ENCODE assay signal across 1 cellular context in genomic region chr1:56578963-56579875, GRCh38.
TF ChIP-seq lines count a peak whose summit lies in the region.

Gene PLPP3 (minus strand): TSS chr1:56579563. CDS start chr1:56579016, 547 bp downstream.

TF ChIP-seq in HepG2, 621 proteins besides CTCF, POLR2A, EP300 and RAD21 (continued from another document and continues in another):
- TF ChIP-seq ZNF225 (CRISPR knock-in tag; IDR thresholded peaks at IDR 0.05): no peak
- TF ChIP-seq POLR2AphosphoS2 (IDR thresholded peaks at IDR 0.05; ENCODE audit: low read depth, low read length): peak; percentile 50; the same call in 1 of the 2 replicates
- TF ChIP-seq ZNF775 (CRISPR knock-in tag; IDR thresholded peaks at IDR 0.05; ENCODE audit: borderline replicate concordance): no peak
- TF ChIP-seq TFDP1 (CRISPR knock-in tag; IDR thresholded peaks at IDR 0.05; ENCODE audit: borderline replicate concordance): no peak
- TF ChIP-seq SP4 (CRISPR knock-in tag; IDR thresholded peaks at IDR 0.05): peak; percentile 52
- no peak; the same call in 1 of the 2 replicates for TF ChIP-seq ZNF691 (CRISPR knock-in tag; IDR thresholded peaks at IDR 0.05; ENCODE audit: borderline replicate concordance, low read depth)
- peak; percentile 55; the same call in 1 of the 2 replicates for TF ChIP-seq ZNF430 (CRISPR knock-in tag; IDR thresholded peaks at IDR 0.05)
- TF ChIP-seq, protein P1, sequence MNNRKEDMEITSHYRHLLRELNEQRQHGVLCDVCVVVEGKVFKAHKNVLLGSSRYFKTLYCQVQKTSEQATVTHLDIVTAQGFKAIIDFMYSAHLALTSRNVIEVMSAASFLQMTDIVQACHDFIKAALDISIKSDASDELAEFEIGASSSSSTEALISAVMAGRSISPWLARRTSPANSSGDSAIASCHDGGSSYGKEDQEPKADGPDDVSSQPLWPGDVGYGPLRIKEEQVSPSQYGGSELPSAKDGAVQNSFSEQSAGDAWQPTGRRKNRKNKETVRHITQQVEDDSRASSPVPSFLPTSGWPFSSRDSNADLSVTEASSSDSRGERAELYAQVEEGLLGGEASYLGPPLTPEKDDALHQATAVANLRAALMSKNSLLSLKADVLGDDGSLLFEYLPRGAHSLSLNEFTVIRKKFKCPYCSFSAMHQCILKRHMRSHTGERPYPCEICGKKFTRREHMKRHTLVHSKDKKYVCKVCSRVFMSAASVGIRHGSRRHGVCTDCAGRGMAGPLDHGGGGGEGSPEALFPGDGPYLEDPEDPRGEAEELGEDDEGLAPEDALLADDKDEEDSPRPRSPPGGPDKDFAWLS (CRISPR knock-in tag; IDR thresholded peaks at IDR 0.05; ENCODE audit: borderline replicate concordance): no peak
- TF ChIP-seq ZNF280B (CRISPR knock-in tag; IDR thresholded peaks at IDR 0.05; ENCODE audit: borderline replicate concordance): no peak
- TF ChIP-seq ARNT2 (CRISPR knock-in tag; IDR thresholded peaks at IDR 0.05; ENCODE audit: low read depth): 0 out of 2 replicates have a peak, but pooled peaks have one; percentile 29
- TF ChIP-seq, protein P2, sequence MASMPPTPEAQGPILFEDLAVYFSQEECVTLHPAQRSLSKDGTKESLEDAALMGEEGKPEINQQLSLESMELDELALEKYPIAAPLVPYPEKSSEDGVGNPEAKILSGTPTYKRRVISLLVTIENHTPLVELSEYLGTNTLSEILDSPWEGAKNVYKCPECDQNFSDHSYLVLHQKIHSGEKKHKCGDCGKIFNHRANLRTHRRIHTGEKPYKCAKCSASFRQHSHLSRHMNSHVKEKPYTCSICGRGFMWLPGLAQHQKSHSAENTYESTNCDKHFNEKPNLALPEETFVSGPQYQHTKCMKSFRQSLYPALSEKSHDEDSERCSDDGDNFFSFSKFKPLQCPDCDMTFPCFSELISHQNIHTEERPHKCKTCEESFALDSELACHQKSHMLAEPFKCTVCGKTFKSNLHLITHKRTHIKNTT (CRISPR knock-in tag; IDR thresholded peaks at IDR 0.05): no peak
- no peak for TF ChIP-seq ELF4 (CRISPR knock-in tag; IDR thresholded peaks at IDR 0.05; ENCODE audit: borderline replicate concordance)
- no peak for TF ChIP-seq SNAI1 (CRISPR knock-in tag; IDR thresholded peaks at IDR 0.05; ENCODE audit: borderline replicate concordance)
- no peak for TF ChIP-seq FOXA1 (IDR thresholded peaks at IDR 0.05)
- TF ChIP-seq FOXA1 (CRISPR knock-in tag; IDR thresholded peaks at IDR 0.05): no peak
- TF ChIP-seq ETV6 (CRISPR knock-in tag; conservative IDR thresholded peaks at IDR 0.05): no peak
- TF ChIP-seq TARDBP (CRISPR knock-in tag; IDR thresholded peaks at IDR 0.05): peak; percentile 47; the same call in 1 of the 2 replicates
- no peak for TF ChIP-seq NR2C2 (CRISPR knock-in tag; IDR thresholded peaks at IDR 0.05; ENCODE audit: borderline replicate concordance)
- TF ChIP-seq ZNF136 (CRISPR knock-in tag; IDR thresholded peaks at IDR 0.05; ENCODE audit: low read depth): 0 out of 2 replicates have a peak, but pooled peaks have one; percentile 70
- TF ChIP-seq ZNF382 (CRISPR knock-in tag; IDR thresholded peaks at IDR 0.05; ENCODE audit: borderline replicate concordance): no peak
- no peak for TF ChIP-seq SMAD1 (CRISPR knock-in tag; IDR thresholded peaks at IDR 0.05; ENCODE audit: borderline replicate concordance, low read depth)
- TF ChIP-seq PCBP2 (optimal IDR thresholded peaks at IDR 0.05; ENCODE audit: low read depth, low read length, poor library complexity, severe bottlenecking): no peak
- peak; percentile 95 for TF ChIP-seq RBFOX2 (IDR thresholded peaks at IDR 0.05; ENCODE audit: low read depth, low read length)
- no peak; the same call in 2 of the 3 replicates for TF ChIP-seq MXI1 (IDR thresholded peaks at IDR 0.05; ENCODE audit: borderline replicate concordance, low read depth, low read length)
- TF ChIP-seq DMTF1 (CRISPR knock-in tag; IDR thresholded peaks at IDR 0.05): no peak
- TF ChIP-seq, protein P3, sequence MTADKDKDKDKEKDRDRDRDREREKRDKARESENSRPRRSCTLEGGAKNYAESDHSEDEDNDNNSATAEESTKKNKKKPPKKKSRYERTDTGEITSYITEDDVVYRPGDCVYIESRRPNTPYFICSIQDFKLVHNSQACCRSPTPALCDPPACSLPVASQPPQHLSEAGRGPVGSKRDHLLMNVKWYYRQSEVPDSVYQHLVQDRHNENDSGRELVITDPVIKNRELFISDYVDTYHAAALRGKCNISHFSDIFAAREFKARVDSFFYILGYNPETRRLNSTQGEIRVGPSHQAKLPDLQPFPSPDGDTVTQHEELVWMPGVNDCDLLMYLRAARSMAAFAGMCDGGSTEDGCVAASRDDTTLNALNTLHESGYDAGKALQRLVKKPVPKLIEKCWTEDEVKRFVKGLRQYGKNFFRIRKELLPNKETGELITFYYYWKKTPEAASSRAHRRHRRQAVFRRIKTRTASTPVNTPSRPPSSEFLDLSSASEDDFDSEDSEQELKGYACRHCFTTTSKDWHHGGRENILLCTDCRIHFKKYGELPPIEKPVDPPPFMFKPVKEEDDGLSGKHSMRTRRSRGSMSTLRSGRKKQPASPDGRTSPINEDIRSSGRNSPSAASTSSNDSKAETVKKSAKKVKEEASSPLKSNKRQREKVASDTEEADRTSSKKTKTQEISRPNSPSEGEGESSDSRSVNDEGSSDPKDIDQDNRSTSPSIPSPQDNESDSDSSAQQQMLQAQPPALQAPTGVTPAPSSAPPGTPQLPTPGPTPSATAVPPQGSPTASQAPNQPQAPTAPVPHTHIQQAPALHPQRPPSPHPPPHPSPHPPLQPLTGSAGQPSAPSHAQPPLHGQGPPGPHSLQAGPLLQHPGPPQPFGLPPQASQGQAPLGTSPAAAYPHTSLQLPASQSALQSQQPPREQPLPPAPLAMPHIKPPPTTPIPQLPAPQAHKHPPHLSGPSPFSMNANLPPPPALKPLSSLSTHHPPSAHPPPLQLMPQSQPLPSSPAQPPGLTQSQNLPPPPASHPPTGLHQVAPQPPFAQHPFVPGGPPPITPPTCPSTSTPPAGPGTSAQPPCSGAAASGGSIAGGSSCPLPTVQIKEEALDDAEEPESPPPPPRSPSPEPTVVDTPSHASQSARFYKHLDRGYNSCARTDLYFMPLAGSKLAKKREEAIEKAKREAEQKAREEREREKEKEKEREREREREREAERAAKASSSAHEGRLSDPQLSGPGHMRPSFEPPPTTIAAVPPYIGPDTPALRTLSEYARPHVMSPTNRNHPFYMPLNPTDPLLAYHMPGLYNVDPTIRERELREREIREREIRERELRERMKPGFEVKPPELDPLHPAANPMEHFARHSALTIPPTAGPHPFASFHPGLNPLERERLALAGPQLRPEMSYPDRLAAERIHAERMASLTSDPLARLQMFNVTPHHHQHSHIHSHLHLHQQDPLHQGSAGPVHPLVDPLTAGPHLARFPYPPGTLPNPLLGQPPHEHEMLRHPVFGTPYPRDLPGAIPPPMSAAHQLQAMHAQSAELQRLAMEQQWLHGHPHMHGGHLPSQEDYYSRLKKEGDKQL (CRISPR knock-in tag; IDR thresholded peaks at IDR 0.05; ENCODE audit: low read depth): no peak
- TF ChIP-seq ZNF777 (CRISPR knock-in tag; IDR thresholded peaks at IDR 0.05): no peak; the same call in none of the 2 replicates
- TF ChIP-seq SYNCRIP (IDR thresholded peaks at IDR 0.05; ENCODE audit: insufficient read depth, low read depth, low read length): no peak
- TF ChIP-seq ZNF367 (CRISPR knock-in tag; IDR thresholded peaks at IDR 0.05; ENCODE audit: borderline replicate concordance): no peak
- TF ChIP-seq, protein P4, sequence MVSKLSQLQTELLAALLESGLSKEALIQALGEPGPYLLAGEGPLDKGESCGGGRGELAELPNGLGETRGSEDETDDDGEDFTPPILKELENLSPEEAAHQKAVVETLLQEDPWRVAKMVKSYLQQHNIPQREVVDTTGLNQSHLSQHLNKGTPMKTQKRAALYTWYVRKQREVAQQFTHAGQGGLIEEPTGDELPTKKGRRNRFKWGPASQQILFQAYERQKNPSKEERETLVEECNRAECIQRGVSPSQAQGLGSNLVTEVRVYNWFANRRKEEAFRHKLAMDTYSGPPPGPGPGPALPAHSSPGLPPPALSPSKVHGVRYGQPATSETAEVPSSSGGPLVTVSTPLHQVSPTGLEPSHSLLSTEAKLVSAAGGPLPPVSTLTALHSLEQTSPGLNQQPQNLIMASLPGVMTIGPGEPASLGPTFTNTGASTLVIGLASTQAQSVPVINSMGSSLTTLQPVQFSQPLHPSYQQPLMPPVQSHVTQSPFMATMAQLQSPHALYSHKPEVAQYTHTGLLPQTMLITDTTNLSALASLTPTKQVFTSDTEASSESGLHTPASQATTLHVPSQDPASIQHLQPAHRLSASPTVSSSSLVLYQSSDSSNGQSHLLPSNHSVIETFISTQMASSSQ (IDR thresholded peaks at IDR 0.05; ENCODE audit: low read depth): no peak
- TF ChIP-seq, protein P4 (CRISPR knock-in tag; IDR thresholded peaks at IDR 0.05; ENCODE audit: borderline replicate concordance): 0 out of 2 replicates have a peak, but pooled peaks have one; percentile 30
- no peak for TF ChIP-seq ZNF121 (CRISPR knock-in tag; IDR thresholded peaks at IDR 0.05)
- no peak for TF ChIP-seq HNRNPH1 (optimal IDR thresholded peaks at IDR 0.05; ENCODE audit: low read depth, low read length)
- no peak for TF ChIP-seq ZNF619 (CRISPR knock-in tag; IDR thresholded peaks at IDR 0.05)
- no peak for TF ChIP-seq TEF (CRISPR knock-in tag; IDR thresholded peaks at IDR 0.05)
- no peak for TF ChIP-seq ZC3H4 (CRISPR knock-in tag; IDR thresholded peaks at IDR 0.05; ENCODE audit: borderline replicate concordance)
- TF ChIP-seq TGIF2 (CRISPR knock-in tag; IDR thresholded peaks at IDR 0.05): no peak
- TF ChIP-seq ZNF713 (CRISPR knock-in tag; IDR thresholded peaks at IDR 0.05): no peak
- no peak for TF ChIP-seq NR1H2 (CRISPR knock-in tag; IDR thresholded peaks at IDR 0.05; ENCODE audit: borderline replicate concordance, low read depth)
- no peak for TF ChIP-seq ZNF556 (CRISPR knock-in tag; IDR thresholded peaks at IDR 0.05; ENCODE audit: borderline replicate concordance)
- 0 out of 2 replicates have a peak, but pooled peaks have one; percentile 52 for TF ChIP-seq RFXAP (CRISPR knock-in tag; IDR thresholded peaks at IDR 0.05; ENCODE audit: borderline replicate concordance)
- no peak for TF ChIP-seq BHLHE40 (IDR thresholded peaks at IDR 0.05; ENCODE audit: low read length)
- TF ChIP-seq ZNF17 (CRISPR knock-in tag; IDR thresholded peaks at IDR 0.05): no peak
